ENCODE assay signal across 1 cellular context in the genomic region with DNA sequence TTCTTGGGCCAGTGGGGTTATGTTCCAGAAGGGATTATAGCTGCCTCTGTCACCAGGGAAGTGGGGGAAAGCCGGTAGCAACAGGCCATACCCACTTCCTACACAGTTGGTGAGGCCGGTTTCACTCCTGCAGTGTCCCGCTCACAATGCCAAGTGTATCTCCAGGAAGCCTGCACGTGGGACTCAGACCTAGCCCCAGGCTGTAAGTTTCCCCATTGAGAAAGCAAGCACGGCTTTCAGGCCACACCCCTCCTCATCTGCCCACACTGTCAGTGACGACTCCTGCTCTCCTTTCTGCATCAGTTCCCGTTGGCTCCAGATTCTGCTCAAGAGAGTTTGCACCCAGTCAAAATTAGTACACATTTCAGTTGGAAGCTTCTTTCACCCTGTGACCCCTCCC.
TF ChIP-seq lines count a peak whose summit lies in the region.

No MANE protein-coding gene starts in this region.

TF ChIP-seq in HepG2, 621 proteins besides CTCF, POLR2A, EP300 and RAD21 (continued from another document):
- TF ChIP-seq, protein P1, sequence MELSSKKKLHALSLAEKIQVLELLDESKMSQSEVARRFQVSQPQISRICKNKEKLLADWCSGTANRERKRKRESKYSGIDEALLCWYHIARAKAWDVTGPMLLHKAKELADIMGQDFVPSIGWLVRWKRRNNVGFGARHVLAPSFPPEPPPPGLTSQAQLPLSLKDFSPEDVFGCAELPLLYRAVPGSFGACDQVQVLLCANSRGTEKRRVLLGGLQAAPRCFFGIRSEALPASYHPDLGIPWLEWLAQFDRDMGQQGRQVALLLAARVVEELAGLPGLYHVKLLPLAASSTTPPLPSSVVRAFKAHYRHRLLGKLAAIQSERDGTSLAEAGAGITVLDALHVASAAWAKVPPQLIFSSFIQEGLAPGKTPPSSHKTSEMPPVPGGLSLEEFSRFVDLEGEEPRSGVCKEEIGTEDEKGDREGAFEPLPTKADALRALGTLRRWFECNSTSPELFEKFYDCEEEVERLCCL (CRISPR knock-in tag; IDR thresholded peaks at IDR 0.05; ENCODE audit: borderline replicate concordance): no peak
- TF ChIP-seq NFE2L2 (IDR thresholded peaks at IDR 0.05; ENCODE audit: low read length) (no peak), ZBTB3 (CRISPR knock-in tag; IDR thresholded peaks at IDR 0.05; ENCODE audit: borderline replicate concordance, low read depth) (no peak), ZNF550 (CRISPR knock-in tag; IDR thresholded peaks at IDR 0.05; ENCODE audit: borderline replicate concordance) (no peak)
